Comparison of ENCODE assay signal across 2 cellular contexts in the genomic region with DNA sequence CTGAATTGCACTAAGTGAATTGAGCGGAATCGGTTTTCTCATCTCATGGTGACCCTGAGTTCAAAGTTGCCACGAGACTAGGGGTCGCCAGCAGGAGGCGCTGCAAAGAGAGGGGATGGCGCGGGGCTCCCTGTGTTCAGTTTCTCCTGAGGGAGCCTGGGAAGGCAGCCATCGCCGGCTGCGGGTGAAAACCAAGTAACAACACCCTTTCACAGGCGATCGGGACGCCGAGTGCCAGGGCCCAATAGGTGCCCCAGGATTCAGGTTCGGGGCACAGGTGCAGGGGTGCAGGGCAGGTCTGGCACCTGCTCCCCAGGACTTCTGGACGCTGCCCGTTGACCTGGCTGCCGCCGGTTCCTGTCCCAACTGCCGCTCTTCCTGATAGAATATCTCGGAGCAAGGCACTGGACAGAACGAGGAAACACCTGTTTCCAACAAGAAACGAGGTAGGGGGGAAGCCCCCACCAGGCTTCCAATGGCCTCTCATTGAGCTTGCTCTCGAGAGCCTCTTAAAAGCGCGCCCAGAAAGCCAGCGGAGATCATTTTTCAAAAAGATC.
TF ChIP-seq lines count a peak whose summit lies in the region.

No MANE protein-coding gene starts in this region.

TF ChIP-seq in IMR-90, 13 proteins besides CTCF, POLR2A, EP300 and RAD21:
- TF ChIP-seq, protein P1, sequence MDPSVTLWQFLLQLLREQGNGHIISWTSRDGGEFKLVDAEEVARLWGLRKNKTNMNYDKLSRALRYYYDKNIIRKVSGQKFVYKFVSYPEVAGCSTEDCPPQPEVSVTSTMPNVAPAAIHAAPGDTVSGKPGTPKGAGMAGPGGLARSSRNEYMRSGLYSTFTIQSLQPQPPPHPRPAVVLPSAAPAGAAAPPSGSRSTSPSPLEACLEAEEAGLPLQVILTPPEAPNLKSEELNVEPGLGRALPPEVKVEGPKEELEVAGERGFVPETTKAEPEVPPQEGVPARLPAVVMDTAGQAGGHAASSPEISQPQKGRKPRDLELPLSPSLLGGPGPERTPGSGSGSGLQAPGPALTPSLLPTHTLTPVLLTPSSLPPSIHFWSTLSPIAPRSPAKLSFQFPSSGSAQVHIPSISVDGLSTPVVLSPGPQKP (IDR thresholded peaks at IDR 0.05; ENCODE audit: borderline replicate concordance, low read depth, low read length) = no peak
- TF ChIP-seq RCOR1 (IDR thresholded peaks at IDR 0.05; ENCODE audit: insufficient replicate concordance, low read length) = no peak
- no peak for TF ChIP-seq USF2 (IDR thresholded peaks at IDR 0.05; ENCODE audit: low read depth, low read length)
- no peak for TF ChIP-seq CHD1 (IDR thresholded peaks at IDR 0.05; ENCODE audit: low read depth, low read length)
- no peak for TF ChIP-seq BHLHE40 (IDR thresholded peaks at IDR 0.05; ENCODE audit: low read depth, low read length)
- no peak for TF ChIP-seq RFX5 (IDR thresholded peaks at IDR 0.05; ENCODE audit: low read depth, low read length)
- TF ChIP-seq SMC3 (IDR thresholded peaks at IDR 0.05; ENCODE audit: low read depth, low read length) = no peak
- TF ChIP-seq FOS (IDR thresholded peaks at IDR 0.05; ENCODE audit: low read depth, low read length) = no peak
- TF ChIP-seq NFE2L2 (IDR thresholded peaks at IDR 0.05; ENCODE audit: low read depth, low read length) = no peak
- no peak for TF ChIP-seq MAZ (IDR thresholded peaks at IDR 0.05; ENCODE audit: borderline replicate concordance, low read depth, low read length)
- no peak for TF ChIP-seq CEBPB (IDR thresholded peaks at IDR 0.05; ENCODE audit: low read depth, low read length)
- TF ChIP-seq MAFK (IDR thresholded peaks at IDR 0.05; ENCODE audit: low read depth, low read length) = no peak
- no peak for TF ChIP-seq MXI1 (IDR thresholded peaks at IDR 0.05; ENCODE audit: borderline replicate concordance, low read depth, low read length)
TF ChIP-seq in IMR-90: peak in this region for 0.

TF ChIP-seq in H1, 55 proteins besides CTCF, POLR2A, EP300 and RAD21:
- TF ChIP-seq CBX8 (IDR thresholded peaks at IDR 0.05; ENCODE audit: borderline replicate concordance, low read depth, low read length) (no peak), MAFK (IDR thresholded peaks at IDR 0.05; ENCODE audit: low read depth, low read length) (no peak), JUND (IDR thresholded peaks at IDR 0.05; ENCODE audit: low read length) (no peak), SIRT6 (IDR thresholded peaks at IDR 0.05; ENCODE audit: low read length) (no peak), YY1 (IDR thresholded peaks at IDR 0.05; ENCODE audit: low read depth, low read length) (peak; percentile 45; the same call in 1 of the 2 replicates), HDAC6 (IDR thresholded peaks at IDR 0.05; ENCODE audit: low read depth, low read length) (no peak), EGR1 (IDR thresholded peaks at IDR 0.05; ENCODE audit: borderline replicate concordance, low read depth, low read length) (no peak), RFX5 (IDR thresholded peaks at IDR 0.05; ENCODE audit: borderline replicate concordance, low read depth, low read length) (no peak), SP4 (IDR thresholded peaks at IDR 0.05; ENCODE audit: low read length) (no peak), ZNF274 (IDR thresholded peaks at IDR 0.05; ENCODE audit: borderline replicate concordance, extremely low read depth, low read length) (no peak), CHD1 (IDR thresholded peaks at IDR 0.05; ENCODE audit: low read depth, low read length) (no peak), SUZ12 (IDR thresholded peaks at IDR 0.05; ENCODE audit: low read length) (no peak), SRF (IDR thresholded peaks at IDR 0.05; ENCODE audit: low read depth, low read length) (no peak), TAF1 (IDR thresholded peaks at IDR 0.05; ENCODE audit: low read depth, low read length) (peak; percentile 60), TCF12 (IDR thresholded peaks at IDR 0.05; ENCODE audit: low read depth, low read length) (no peak), PHF8 (conservative IDR thresholded peaks at IDR 0.05; ENCODE audit: low read depth, low read length) (0 out of 2 replicates have a peak, but pooled peaks have one; percentile 30), EZH2 (IDR thresholded peaks at IDR 0.05; ENCODE audit: low read depth, low read length, severe bottlenecking) (no peak), CHD2 (IDR thresholded peaks at IDR 0.05; ENCODE audit: low read length) (no peak), RBBP5 (IDR thresholded peaks at IDR 0.05; ENCODE audit: borderline replicate concordance, low read depth, low read length) (no peak), BCL11A (IDR thresholded peaks at IDR 0.05; ENCODE audit: low read depth in 2 of 2, low read length in 2 of 2) (no peak), RXRA (IDR thresholded peaks at IDR 0.05; ENCODE audit: insufficient read depth, low read depth, low read length) (no peak), MAX (IDR thresholded peaks at IDR 0.05) (peak; percentile 44; the same call in 1 of the 2 replicates), KDM5A (IDR thresholded peaks at IDR 0.05; ENCODE audit: low read length) (no peak), KDM1A (IDR thresholded peaks at IDR 0.05; ENCODE audit: borderline replicate concordance, low read length) (no peak), FOSL1 (IDR thresholded peaks at IDR 0.05; ENCODE audit: insufficient read depth, low read depth, low read length) (no peak), GTF2F1 (IDR thresholded peaks at IDR 0.05; ENCODE audit: borderline replicate concordance, low read depth, low read length) (no peak), JUN (IDR thresholded peaks at IDR 0.05; ENCODE audit: low read depth, low read length) (no peak), GABPA (IDR thresholded peaks at IDR 0.05; ENCODE audit: borderline replicate concordance, insufficient read depth, low read length) (no peak), TBP (IDR thresholded peaks at IDR 0.05; ENCODE audit: low read depth, low read length) (peak; percentile 15; the same call in 1 of the 2 replicates), E2F6 (IDR thresholded peaks at IDR 0.05) (no peak), SP1 (IDR thresholded peaks at IDR 0.05; ENCODE audit: low read depth, low read length) (no peak), TAF7 (optimal IDR thresholded peaks at IDR 0.05; ENCODE audit: borderline replicate concordance, low read depth, low read length) (no peak), ASH2L (IDR thresholded peaks at IDR 0.05; ENCODE audit: low read length) (no peak), CREB1 (IDR thresholded peaks at IDR 0.05) (no peak), BACH1 (IDR thresholded peaks at IDR 0.05; ENCODE audit: low read length) (no peak), SAP30 (IDR thresholded peaks at IDR 0.05; ENCODE audit: insufficient read depth, insufficient replicate concordance, low read length) (no peak), POLR2AphosphoS5 (IDR thresholded peaks at IDR 0.05; ENCODE audit: low read depth, low read length) (no peak)
- TF ChIP-seq, protein P2, sequence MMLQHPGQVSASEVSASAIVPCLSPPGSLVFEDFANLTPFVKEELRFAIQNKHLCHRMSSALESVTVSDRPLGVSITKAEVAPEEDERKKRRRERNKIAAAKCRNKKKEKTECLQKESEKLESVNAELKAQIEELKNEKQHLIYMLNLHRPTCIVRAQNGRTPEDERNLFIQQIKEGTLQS (IDR thresholded peaks at IDR 0.05; ENCODE audit: insufficient read depth, low read depth, low read length) = no peak
